Comparison of ENCODE assay signal across 1 cellular context in the genomic region with DNA sequence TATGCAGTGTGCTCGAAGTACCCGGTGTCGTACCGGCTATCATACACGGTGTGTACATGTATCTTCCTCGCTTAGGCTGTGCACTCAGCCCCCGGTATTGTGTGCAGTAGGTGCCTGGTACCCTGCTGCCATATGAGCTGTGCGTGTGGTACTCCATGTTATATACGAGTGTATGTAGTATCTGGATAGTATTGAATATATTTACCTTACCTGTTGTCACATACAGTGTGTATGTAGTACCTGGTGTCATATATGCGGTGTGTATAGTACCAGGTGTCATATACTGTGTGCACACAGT.
TF ChIP-seq lines count a peak whose summit lies in the region.

No MANE protein-coding gene starts in this region.

TF ChIP-seq in HEK293, 187 proteins besides CTCF, POLR2A, EP300 and RAD21 (continued from another document):
- TF ChIP-seq ZBTB6 (tag by site-specific recombination; IDR thresholded peaks at IDR 0.05) (no peak), ZNF664 (tag by site-specific recombination; IDR thresholded peaks at IDR 0.05) (no peak)
